9 cellular contexts compared by ENCODE assay signal in genomic region chr11:67054851-67055523, GRCh38. TPM values are rescaled to one million over a fixed set of nuclear protein-coding genes. Genes with fewer than 3 reads are reported as not detected.
DNase-seq lines count a peak whose midpoint lies in the region; ATAC-seq and TF ChIP-seq lines count a peak whose summit lies in the region.
"Had no signal": no experiment of that assay in that cellular context is flagged by ENCODE, and none has a peak within 500 bp of the region (broad histone marks: within the 10 kb centered on the region; RNA-seq: fewer than 3 reads in every experiment).

No MANE protein-coding gene starts in this region.

- peak; percentile 55 for DNase-seq in stimulated activated CD4-positive, alpha-beta T cell treated with anti-CD3 and anti-CD28 coated beads, Interleukin-15, amount 100 ng/mL, for 24 hours
- DNase-seq in stimulated activated CD4-positive, alpha-beta T cell treated with anti-CD3 and anti-CD28 coated beads, Interleukin-12 subunit alpha, Interleukin-12 subunit beta, amount 100 ng/mL, for 4 hours, result no peak
- DNase-seq in PC-3 (peak; percentile 99), epithelial cell of prostate (ENCODE audit: low read depth, low spot score) (peak; percentile 98), trophoblast cell (peak; percentile 96 to 98), amniotic stem cell (lab: John Stamatoyannopoulos, UW) (no peak)
- no peak for DNase-seq in activated T-helper 1 cell treated with anti-CD3 and anti-CD28 coated beads, Interleukin-12 subunit alpha, Interleukin-12 subunit beta, Interleukin-2, Interleukin-4 antibody, amounts not matched to agents 30 ng/mL and 10 ng/mL and 1 ng/mL, durations not matched to agents 14 hours and 24 hours and 36 hours (ENCODE audit: low spot score)
- DNase-seq: activated B cell treated with CpG ODN at 0.5 μM for 24 hours had no signal

- H3K4ac ChIP-seq in trophoblast cell (ENCODE audit: low read depth, low read length), result no peak overlapping the region

- intact Hi-C loops in PC-3 (cut with micrococcal nuclease), result loop anchor here (10.0 kb wide), 2 partner anchors 170 to 190 kb away; no protein-coding TSS in a partner anchor
- intact Hi-C loops in activated T-helper 1 cell treated with anti-CD3 and anti-CD28 coated beads, Interleukin-12 subunit alpha, Interleukin-12 subunit beta, Interleukin-2, Interleukin-4 antibody, amounts not matched to agents 30 ng/mL and 10 ng/mL and 1 ng/mL, durations not matched to agents 14 hours and 24 hours and 36 hours (cut with micrococcal nuclease), result loop anchor here (1.0 kb wide), 1 partner anchor 16 kb away; no protein-coding TSS in a partner anchor

- H3K36me3 ChIP-seq in PC-3 (ENCODE audit: low read depth, low read length) (no peaks in the 10 kb centered on the region), trophoblast cell (ENCODE audit: control insufficient read depth in 1 of 2, insufficient read depth in 2 of 2, low read length in 2 of 2) (no peaks in the 10 kb centered on the region)

- H3K4me3 Mint-ChIP-seq in activated T-helper 1 cell treated with anti-CD3 and anti-CD28 coated beads, Interleukin-12 subunit alpha, Interleukin-12 subunit beta, Interleukin-2, Interleukin-4 antibody, amounts not matched to agents 30 ng/mL and 10 ng/mL and 1 ng/mL, durations not matched to agents 14 hours and 24 hours and 36 hours, result no peak overlapping the region

- peaks cover 10% of the 10 kb centered on the region for H3K4me1 Mint-ChIP-seq in activated T-helper 1 cell treated with anti-CD3 and anti-CD28 coated beads, Interleukin-12 subunit alpha, Interleukin-12 subunit beta, Interleukin-2, Interleukin-4 antibody, amounts not matched to agents 30 ng/mL and 10 ng/mL and 1 ng/mL, durations not matched to agents 14 hours and 24 hours and 36 hours (ENCODE audit: low read depth)

- no peak overlapping the region for H3K27ac Mint-ChIP-seq in activated T-helper 1 cell treated with anti-CD3 and anti-CD28 coated beads, Interleukin-12 subunit alpha, Interleukin-12 subunit beta, Interleukin-2, Interleukin-4 antibody, amounts not matched to agents 30 ng/mL and 10 ng/mL and 1 ng/mL, durations not matched to agents 14 hours and 24 hours and 36 hours
- H3K27ac Mint-ChIP-seq: activated B cell treated with CpG ODN at 0.5 μM for 24 hours had no signal

- peaks cover 18% of the 10 kb centered on the region for H3K27me3 Mint-ChIP-seq in activated T-helper 1 cell treated with anti-CD3 and anti-CD28 coated beads, Interleukin-12 subunit alpha, Interleukin-12 subunit beta, Interleukin-2, Interleukin-4 antibody, amounts not matched to agents 30 ng/mL and 10 ng/mL and 1 ng/mL, durations not matched to agents 14 hours and 24 hours and 36 hours (ENCODE audit: insufficient read depth)

- no peaks in the 10 kb centered on the region for H3K27me3 ChIP-seq in PC-3 (ENCODE audit: low read length)
- H3K27me3 ChIP-seq in trophoblast cell (ENCODE audit: insufficient read depth, low read length), result no peaks in the 10 kb centered on the region

- peak overlapping the region; percentile 87 for H3K9ac ChIP-seq in PC-3 (ENCODE audit: low read length)
- H3K9ac ChIP-seq in trophoblast cell (ENCODE audit: low read length), result no peak overlapping the region

- no peaks in the 10 kb centered on the region for H3K36me3 Mint-ChIP-seq in activated T-helper 1 cell treated with anti-CD3 and anti-CD28 coated beads, Interleukin-12 subunit alpha, Interleukin-12 subunit beta, Interleukin-2, Interleukin-4 antibody, amounts not matched to agents 30 ng/mL and 10 ng/mL and 1 ng/mL, durations not matched to agents 14 hours and 24 hours and 36 hours (ENCODE audit: low read depth)

- no peak overlapping the region for H3K14ac ChIP-seq in trophoblast cell (ENCODE audit: low read length)

- peak overlapping the region; percentile 95 for H3K4me2 ChIP-seq in PC-3 (ENCODE audit: low read length)
- no peak overlapping the region for H3K4me2 ChIP-seq in trophoblast cell (ENCODE audit: low read length)

- WGBS in trophoblast cell (ENCODE audit: extremely low coverage, insufficient coverage, insufficient read length), result no CpG with 5 or more reads among the region's 10 CpGs

- no TSS peak for BruUV-seq in PC-3 (replicated peaks; lab: Mats Ljungman, UMichigan)

- H4K8ac ChIP-seq in trophoblast cell (ENCODE audit: low read depth, low read length), result no peak overlapping the region

- H3K18ac ChIP-seq in trophoblast cell (ENCODE audit: low read length), result no peak overlapping the region

- peaks cover 42% of the 10 kb centered on the region for H3K4me1 ChIP-seq in PC-3 (ENCODE audit: insufficient read depth, low read length)
- peaks cover 17 to 23% of the 10 kb centered on the region in 2 experiments for H3K4me1 ChIP-seq in trophoblast cell (ENCODE audit: control insufficient read depth in 1 of 2, insufficient read depth in 2 of 2, low read length in 2 of 2)

- no peaks in the 10 kb centered on the region for H4K20me1 ChIP-seq in PC-3 (ENCODE audit: low read length)

- H3K23ac ChIP-seq in trophoblast cell (ENCODE audit: low read length), result no peak overlapping the region

- no peak overlapping the region for H4K91ac ChIP-seq in trophoblast cell (ENCODE audit: low read depth, low read length)

- H3F3A ChIP-seq in PC-3 (ENCODE audit: low read length, unreplicated experiment), result peaks cover 3% of the 10 kb centered on the region

- CTCF ChIA-PET in PC-3 (lab: Charles Lee), result interaction anchor here (0.6 to 1.2 kb wide), 4 partner anchors 26 to 262 kb away, joined by 3 to 4 read pairs (median 4); partner anchors contain the start of gene KDM2A

- H3K9me2 ChIP-seq in PC-3 (replicated peaks; ENCODE audit: low read length), result no peaks in the 10 kb centered on the region

- H3K9me3 Mint-ChIP-seq in activated T-helper 1 cell treated with anti-CD3 and anti-CD28 coated beads, Interleukin-12 subunit alpha, Interleukin-12 subunit beta, Interleukin-2, Interleukin-4 antibody, amounts not matched to agents 30 ng/mL and 10 ng/mL and 1 ng/mL, durations not matched to agents 14 hours and 24 hours and 36 hours, result no peaks in the 10 kb centered on the region
- H3K9me3 Mint-ChIP-seq: activated B cell treated with CpG ODN at 0.5 μM for 24 hours had no signal

- no peak overlapping the region for H4K12ac ChIP-seq in trophoblast cell (ENCODE audit: low read depth, low read length)

- H2AFZ ChIP-seq in PC-3 (ENCODE audit: low read length) (no peak overlapping the region), trophoblast cell (ENCODE audit: insufficient read depth, low read length, poor library complexity) (no peak overlapping the region)

- H3K79me1 ChIP-seq in trophoblast cell (ENCODE audit: low read length), result peaks cover 9% of the 10 kb centered on the region

- no peak overlapping the region for H2AK5ac ChIP-seq in trophoblast cell (ENCODE audit: low read length)

- H3K4me3 ChIP-seq in PC-3 (ENCODE audit: low read length) (peak overlapping the region; percentile 77), trophoblast cell (ENCODE audit: low read depth, low read length) (no peak overlapping the region)

- no peaks in the 10 kb centered on the region for H3K9me3 ChIP-seq in PC-3 (ENCODE audit: low read length)
- H3K9me3 ChIP-seq in trophoblast cell (ENCODE audit: insufficient read depth, low read depth, low read length), result peaks cover 2% of the 10 kb centered on the region

- H2BK5ac ChIP-seq in trophoblast cell (ENCODE audit: low read depth, low read length, poor library complexity), result no peak overlapping the region

- H2BK120ac ChIP-seq in trophoblast cell (ENCODE audit: insufficient read depth, low read length, poor library complexity), result no peak overlapping the region

- POLR2A ChIA-PET in PC-3 (lab: Charles Lee; ENCODE audit: unreplicated experiment), result interaction anchor here (0.5 to 1.1 kb wide), 5 partner anchors 24 to 319 kb away, joined by 3 to 9 read pairs (median 6); no protein-coding TSS in a partner anchor

- peak overlapping the region; percentile 98 for H3K27ac ChIP-seq in PC-3 (ENCODE audit: low read length)
- peak overlapping the region; percentile 98 for H3K27ac ChIP-seq in epithelial cell of prostate
- H3K27ac ChIP-seq in trophoblast cell (ENCODE audit: low read depth, low read length), result no peak overlapping the region

- peak overlapping the region; percentile 27 for H2BK12ac ChIP-seq in trophoblast cell (ENCODE audit: low read length)

- TF ChIP-seq CTCF in PC-3 (conservative IDR thresholded peaks at IDR 0.05; ENCODE audit: low read depth, low read length), result no peak

- ATAC-seq in PC-3, result peak; percentile 68
- ATAC-seq in GM19324 (IDR thresholded peaks at IDR 0.05; ENCODE audit: low FRiP score, unreplicated experiment), result no peak

- H3K79me2 ChIP-seq in PC-3 (ENCODE audit: low read length), result peaks cover 32% of the 10 kb centered on the region
- H3K79me2 ChIP-seq in trophoblast cell (ENCODE audit: control insufficient read depth, insufficient read depth, low read length, poor library complexity), result peaks cover 3% of the 10 kb centered on the region

RNA-seq across cellular contexts. Expression of gene RHOD, which starts 1.7 kb away (rescaled TPM):
- total RNA-seq in PC-3 (2014; rRNA removed), result 99.9 and 121 TPM in 2 replicates
- 18.3 and 19.6 TPM in 2 replicates for polyA plus RNA-seq in trophoblast cell (2013)
- total RNA-seq in activated T-helper 1 cell treated with anti-CD3 and anti-CD28 coated beads, Interleukin-12 subunit alpha, Interleukin-12 subunit beta, Interleukin-2, Interleukin-4 antibody, amounts not matched to agents 30 ng/mL and 10 ng/mL and 1 ng/mL, durations not matched to agents 14 hours and 24 hours and 36 hours, result 0.39 and 0.44 TPM in 2 replicates
- total RNA-seq: activated B cell treated with CpG ODN at 0.5 μM for 24 hours had no signal

RNA-seq across cellular contexts. Expression of gene SYT12, which starts 32.1 kb away (rescaled TPM):
- total RNA-seq in PC-3 (2014; rRNA removed), result 4.8 and 5.1 TPM in 2 replicates
- 0.03 and 0.10 TPM in 2 replicates for polyA plus RNA-seq in trophoblast cell (2013)
- not detected in 2 replicates for total RNA-seq in activated T-helper 1 cell treated with anti-CD3 and anti-CD28 coated beads, Interleukin-12 subunit alpha, Interleukin-12 subunit beta, Interleukin-2, Interleukin-4 antibody, amounts not matched to agents 30 ng/mL and 10 ng/mL and 1 ng/mL, durations not matched to agents 14 hours and 24 hours and 36 hours
- total RNA-seq: activated B cell treated with CpG ODN at 0.5 μM for 24 hours had no signal

Comparison
In these comparisons a context has a peak if more than half of its experiments do, and no peak if none do; other contexts are left out.
1. DNase-seq: peak in stimulated activated CD4-positive, alpha-beta T cell treated with anti-CD3 and anti-CD28 coated beads, Interleukin-15, amount 100 ng/mL, for 24 hours (single experiment), PC-3 (single experiment), epithelial cell of prostate (single experiment) and trophoblast cell (2 of 2); none in stimulated activated CD4-positive, alpha-beta T cell treated with anti-CD3 and anti-CD28 coated beads, Interleukin-12 subunit alpha, Interleukin-12 subunit beta, amount 100 ng/mL, for 4 hours (single experiment), amniotic stem cell (single experiment) and activated T-helper 1 cell treated with anti-CD3 and anti-CD28 coated beads, Interleukin-12 subunit alpha, Interleukin-12 subunit beta, Interleukin-2, Interleukin-4 antibody, amounts not matched to agents 30 ng/mL and 10 ng/mL and 1 ng/mL, durations not matched to agents 14 hours and 24 hours and 36 hours (single experiment).
2. RNA of gene RHOD, which starts 1.7 kb away (total RNA-seq): 99.9 to 121 TPM in PC-3; 0.39 to 0.44 TPM in activated T-helper 1 cell treated with anti-CD3 and anti-CD28 coated beads, Interleukin-12 subunit alpha, Interleukin-12 subunit beta, Interleukin-2, Interleukin-4 antibody, amounts not matched to agents 30 ng/mL and 10 ng/mL and 1 ng/mL, durations not matched to agents 14 hours and 24 hours and 36 hours; every median in the first group is over 10 times any median in the second.